Comparison of ENCODE assay signal across 8 cellular contexts in the genomic region with DNA sequence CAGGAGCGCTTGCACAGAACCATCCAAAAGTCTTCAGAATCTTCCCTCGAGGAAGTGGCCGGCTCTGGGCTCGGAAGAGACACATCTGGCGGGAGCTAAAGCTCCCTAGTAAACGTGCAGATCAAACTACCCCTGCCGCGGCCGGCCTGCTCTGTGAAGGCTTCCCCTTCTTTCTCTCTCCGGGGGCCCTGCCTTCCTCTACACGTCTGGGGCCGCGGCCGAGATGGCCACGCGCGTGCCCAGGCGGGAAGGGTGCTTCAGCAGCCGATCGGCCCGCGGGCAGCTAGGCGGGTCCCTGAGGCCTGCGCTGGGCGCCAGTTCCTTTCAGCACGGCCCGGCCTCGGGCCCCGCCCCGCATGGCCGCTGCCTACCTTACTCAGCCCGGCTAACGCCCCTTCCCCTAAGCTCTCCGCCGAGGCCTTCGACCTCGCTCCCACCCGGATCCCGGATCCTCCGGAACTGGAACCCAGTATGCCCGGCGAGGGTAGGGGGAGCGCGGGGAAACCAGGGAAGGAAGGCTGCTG. TPM values are rescaled to one million over a fixed set of nuclear protein-coding genes. Genes with fewer than 3 reads are reported as not detected.
A peak's percentile ranks its signal among the peaks of the same experiment; 100 is the strongest.
DNase-seq lines count a peak whose midpoint lies in the region; ATAC-seq, FAIRE-seq and TF ChIP-seq lines count a peak whose summit lies in the region.

No MANE protein-coding gene starts in this region.

- BruUV-seq in K562 (replicated peaks; lab: Mats Ljungman, UMichigan) = no TSS peak

- TF ChIP-seq EP300 in K562 (IDR thresholded peaks at IDR 0.05; ENCODE audit: low read length) = no peak

- in situ Hi-C loops in K562 (cut with MboI) = no loop called here

- peak; percentile 11 for ATAC-seq in activated CD4-positive, alpha-beta T cell treated with anti-CD3 and anti-CD28 coated beads for 36 hours
- ATAC-seq in HG02642 (IDR thresholded peaks at IDR 0.05; ENCODE audit: poor library complexity, unreplicated experiment) (peak; percentile 11), K562 (peak; percentile 13)

- no peaks in the 10 kb centered on the region for H3K9me1 ChIP-seq in K562 (ENCODE audit: control insufficient read depth, insufficient read depth, low read length)

- POLR2A ChIA-PET in activated CD4-positive, alpha-beta T cell treated with anti-CD3 and anti-CD28 coated beads for 36 hours (lab: Charles Lee) = interaction anchor here (0.8 to 1.2 kb wide), 2 partner anchors 94 to 170 kb away, joined by 3 to 4 read pairs; a partner anchor contains a TSS
- POLR2A ChIA-PET in K562 (lab: Yijun Ruan, JAX) = interaction anchor here (0.6 to 5.1 kb wide), 5 partner anchors 13 to 361 kb away, joined by 3 to 22 read pairs (median 3); a partner anchor contains a TSS

- H3K27ac ChIP-seq in K562 (ENCODE audit: extremely low read depth, low read depth, low read length) = peak overlapping the region; percentile 98

- peaks cover 26% of the 10 kb centered on the region for H3K36me3 Mint-ChIP-seq in activated CD4-positive, alpha-beta T cell treated with anti-CD3 and anti-CD28 coated beads for 36 hours (ENCODE audit: low read depth)

- H3K27ac Mint-ChIP-seq in activated CD4-positive, alpha-beta T cell treated with anti-CD3 and anti-CD28 coated beads for 36 hours = peak overlapping the region; percentile 93

- H3K27me3 ChIP-seq in K562 (ENCODE audit: control insufficient read depth in 2 of 2, insufficient read depth in 2 of 2, low read length in 2 of 2) (no peaks in the 10 kb centered on the region), kidney epithelial cell (ENCODE audit: control insufficient read depth, insufficient read depth, low read length) (no peaks in the 10 kb centered on the region)

- H3K36me3 ChIP-seq in K562 (ENCODE audit: control insufficient read depth, insufficient read depth, low read length) = peaks cover 55% of the 10 kb centered on the region
- H3K36me3 ChIP-seq in kidney epithelial cell (ENCODE audit: control insufficient read depth, insufficient read depth, low read length) = no peaks in the 10 kb centered on the region

- 1% methylated on average over 19 of the region's 44 CpGs for WGBS in K562 (ENCODE audit: insufficient coverage, low coverage, missing lambda C conversion rate)

- intact Hi-C loops in activated CD4-positive, alpha-beta T cell treated with anti-CD3 and anti-CD28 coated beads for 36 hours (cut with DNase I, micrococcal nuclease) = loop anchor here (1.0 to 5.0 kb wide), 12 partner anchors 40 to 338 kb away; a partner anchor contains a TSS
- intact Hi-C loops in K562 (cut with micrococcal nuclease) = no loop called here

- H3K27me3 Mint-ChIP-seq in activated CD4-positive, alpha-beta T cell treated with anti-CD3 and anti-CD28 coated beads for 36 hours = no peaks in the 10 kb centered on the region

- TF ChIP-seq POLR2A in K562 (conservative IDR thresholded peaks at IDR 0.05) (no peak), GM12891 (IDR thresholded peaks at IDR 0.05; ENCODE audit: low read depth, low read length) (no peak)

- TF ChIP-seq CTCF in K562 (IDR thresholded peaks at IDR 0.05 in 2 of 3, conservative IDR thresholded peaks at IDR 0.05 in 1 of 3; ENCODE audit: insufficient read depth in 2 of 3, low read depth in 1 of 3, low read length in 3 of 3) (no peak), kidney epithelial cell (IDR thresholded peaks at IDR 0.05; ENCODE audit: insufficient read depth, low read length, poor library complexity, severe bottlenecking) (no peak)

- DNase-seq in activated CD4-positive, alpha-beta T cell treated with anti-CD3 and anti-CD28 coated beads for 36 hours = peak; percentile 50
- DNase-seq in activated CD4-positive, alpha-beta T cell treated with anti-CD3 and anti-CD28 coated beads for 1 hour = no peak
- DNase-seq in NCI-H69 (lab: John Stamatoyannopoulos, UW) (peak; percentile 55), K562 (ENCODE audit: extremely low read depth in 1 of 4, low spot score in 3 of 4) (peak; percentile 16 to 80 (median 58)), kidney epithelial cell (ENCODE audit: low read depth) (no peak), GM12891 (ENCODE audit: insufficient read length, low spot score) (no peak)
- DNase-seq in stimulated activated CD8-positive, alpha-beta memory T cell treated with anti-CD3 and anti-CD28 coated beads, Interleukin-2, amount 100 ng/mL, for 48 hours (ENCODE audit: low read depth in 2 of 2) = peak; percentile 4 to 11

- H3K4me1 ChIP-seq in K562 (replicated peaks in 1 of 2; ENCODE audit: control insufficient read depth in 2 of 2, insufficient read depth in 2 of 2, low read length in 2 of 2) = peaks cover 20 to 31% of the 10 kb centered on the region in 2 experiments; a peak in 4 of 5 replicates

- H2AFZ ChIP-seq in K562 (ENCODE audit: low read depth, low read length) = peak overlapping the region; percentile 89

- peaks cover 15% of the 10 kb centered on the region for H4K20me1 ChIP-seq in K562 (replicated peaks; ENCODE audit: control insufficient read depth, insufficient read depth, low read length)

- H3K79me2 ChIP-seq in K562 (ENCODE audit: control insufficient read depth, insufficient read depth, low read length) = peaks cover 94% of the 10 kb centered on the region

- H3K4me1 Mint-ChIP-seq in activated CD4-positive, alpha-beta T cell treated with anti-CD3 and anti-CD28 coated beads for 36 hours = peaks cover 70% of the 10 kb centered on the region

- CTCF ChIA-PET in activated CD4-positive, alpha-beta T cell treated with anti-CD3 and anti-CD28 coated beads for 36 hours (lab: Charles Lee) = interaction anchor here (0.6 to 1.3 kb wide), 8 partner anchors 24 to 298 kb away, joined by 3 to 6 read pairs (median 3); no protein-coding TSS in a partner anchor
- CTCF ChIA-PET in K562 (lab: Yijun Ruan, JAX; ENCODE audit: low intra/inter-chr PET ratio) = no interaction called here

- peak overlapping the region; percentile 97 to 99 for H3K9ac ChIP-seq in K562 (ENCODE audit: insufficient read depth in 1 of 2, low read depth in 2 of 2, low read length in 2 of 2)

- peak overlapping the region; percentile 94 for H3K4me2 ChIP-seq in K562 (ENCODE audit: insufficient read depth, low read length)

- H3K9me3 Mint-ChIP-seq in activated CD4-positive, alpha-beta T cell treated with anti-CD3 and anti-CD28 coated beads for 36 hours (ENCODE audit: low read depth) = no peaks in the 10 kb centered on the region

- H3K4me3 ChIP-seq in K562 = peak overlapping the region; percentile 96
- H3K4me3 ChIP-seq in kidney epithelial cell (ENCODE audit: low read depth, low read length) = peak overlapping the region; percentile 76

- FAIRE-seq in K562 (lab: Jason Lieb, UNC) (no peak), GM12891 (lab: Jason Lieb, UNC) (no peak)

- TF ChIP-seq RAD21 in K562 (CRISPR knock-in tag; conservative IDR thresholded peaks at IDR 0.05 in 1 of 2, IDR thresholded peaks at IDR 0.05 in 1 of 2) = no peak

- H3K4me3 Mint-ChIP-seq in activated CD4-positive, alpha-beta T cell treated with anti-CD3 and anti-CD28 coated beads for 36 hours = peak overlapping the region; percentile 82

- no peaks in the 10 kb centered on the region for H3K9me3 ChIP-seq in K562 (replicated peaks; ENCODE audit: control insufficient read depth, insufficient read depth, low read depth, low read length)

TF ChIP-seq in GM12891, 5 proteins besides CTCF, POLR2A, EP300 and RAD21 (continues in another document):
- no peak for TF ChIP-seq POLR2AphosphoS5 (IDR thresholded peaks at IDR 0.05; ENCODE audit: low read depth, low read length)

RNA-seq across cellular contexts. Expression of a gene that starts 0.4 kb away (rescaled TPM):
- 10 to 100 TPM; 28.9 to 40.4 TPM for total RNA-seq in activated CD4-positive, alpha-beta T cell treated with anti-CD3 and anti-CD28 coated beads for 36 hours
- total RNA-seq in K562 (2011; cell fraction: chromatin; rRNA removed; ENCODE audit: low replicate concordance) = 22.4 and 35.6 TPM in 2 replicates
- 30.8 and 34.7 TPM in 2 replicates for total RNA-seq in K562 (2011; cell fraction: nucleolus; rRNA removed)
- 28.2 and 29.8 TPM in 2 replicates for total RNA-seq in K562 (2011; cell fraction: nucleoplasm; rRNA removed)
- total RNA-seq in K562 (2014; rRNA removed) (27.5 and 35.4 TPM in 2 replicates), K562 (2014; rRNA removed; fragmentation: Illumina TruSeq; extraction: Trizol) (9.4 and 12.0 TPM in 2 replicates), K562 (2015; rRNA removed; fragmentation: Illumina TruSeq; extraction: Trizol) (17.8 and 18.7 TPM in 2 replicates), K562 (2021) (28.3 and 30.0 TPM in 2 replicates), kidney epithelial cell (21.6 and 24.3 TPM in 2 replicates)
- polyA plus RNA-seq in K562 (2011; rRNA removed) (32.2 and 37.5 TPM in 2 replicates), K562 (2014; fragmentation: Illumina TruSeq; extraction: Trizol) (33.4 and 35.1 TPM in 2 replicates), K562 (2014; fragmentation: Nextera tagmentation; extraction: Ambion mirVana) (10 to 100 TPM; 17.4 to 31.9 TPM), K562 (2014; rRNA removed) (40.7 and 41.5 TPM in 2 replicates)
- 53.5 and 101 TPM in 2 replicates for polyA plus RNA-seq in K562 (2011; cell fraction: cytosol; rRNA removed)
- polyA plus RNA-seq in K562 (2011; cell fraction: nucleus; rRNA removed) = 22.5 and 25.5 TPM in 2 replicates
- polyA plus RNA-seq in K562 (2012) = 17.5 and 27.9 TPM in 2 replicates
- 16.0 and 21.8 TPM in 2 replicates for polyA minus RNA-seq in K562 (2011; rRNA and poly(A)+ RNA removed)
- 13.1 and 16.8 TPM in 2 replicates for polyA minus RNA-seq in K562 (2011; cell fraction: cytosol; rRNA and poly(A)+ RNA removed)
- 11.2 and 18.2 TPM in 2 replicates for polyA minus RNA-seq in K562 (2011; cell fraction: nucleus; rRNA and poly(A)+ RNA removed)
- 21.1 TPM for polyA plus RNA-seq in GM12891 (2012; ENCODE audit: low read depth, missing spikeins)

RNA-seq across cellular contexts. Expression of a gene that starts 39.7 kb away (rescaled TPM):
- total RNA-seq in activated CD4-positive, alpha-beta T cell treated with anti-CD3 and anti-CD28 coated beads for 36 hours = 1 to 10 TPM; 1.5 to 1.7 TPM
- 1.9 and 6.9 TPM in 2 replicates for total RNA-seq in K562 (2011; cell fraction: chromatin; rRNA removed; ENCODE audit: low replicate concordance)
- 5.3 and 5.5 TPM in 2 replicates for total RNA-seq in K562 (2011; cell fraction: nucleolus; rRNA removed)
- 3.2 and 3.4 TPM in 2 replicates for total RNA-seq in K562 (2011; cell fraction: nucleoplasm; rRNA removed)
- 2.3 and 2.9 TPM in 2 replicates for total RNA-seq in K562 (2014; rRNA removed)
- 0.55 and 0.61 TPM in 2 replicates for total RNA-seq in K562 (2014; rRNA removed; fragmentation: Illumina TruSeq; extraction: Trizol)
- 0.65 and 0.72 TPM in 2 replicates for total RNA-seq in K562 (2015; rRNA removed; fragmentation: Illumina TruSeq; extraction: Trizol)
- 5.4 TPM in 2 replicates for total RNA-seq in K562 (2021)
- 1.6 and 2.3 TPM in 2 replicates for polyA plus RNA-seq in K562 (2011; rRNA removed)
- 3.1 and 4.2 TPM in 2 replicates for polyA plus RNA-seq in K562 (2011; cell fraction: cytosol; rRNA removed)
- 1.5 and 2.5 TPM in 2 replicates for polyA plus RNA-seq in K562 (2011; cell fraction: nucleus; rRNA removed)
- 2.5 and 8.0 TPM in 2 replicates for polyA plus RNA-seq in K562 (2012)
- polyA plus RNA-seq in K562 (2014; fragmentation: Illumina TruSeq; extraction: Trizol) = 3.7 and 4.5 TPM in 2 replicates
- under 1 TPM; 0.24 to 0.52 TPM for polyA plus RNA-seq in K562 (2014; fragmentation: Nextera tagmentation; extraction: Ambion mirVana)
- polyA plus RNA-seq in K562 (2014; rRNA removed) = 3.7 and 4.2 TPM in 2 replicates
- polyA minus RNA-seq in K562 (2011; rRNA and poly(A)+ RNA removed) = 0.90 and 1.3 TPM in 2 replicates
- polyA minus RNA-seq in K562 (2011; cell fraction: cytosol; rRNA and poly(A)+ RNA removed) = 1.9 and 3.1 TPM in 2 replicates
- 2.3 and 2.9 TPM in 2 replicates for polyA minus RNA-seq in K562 (2011; cell fraction: nucleus; rRNA and poly(A)+ RNA removed)
- total RNA-seq in kidney epithelial cell = 15.2 and 16.8 TPM in 2 replicates
- polyA plus RNA-seq in GM12891 (2012; ENCODE audit: low read depth, missing spikeins) = 0.59 TPM

Comparison
In these comparisons a context has a peak if more than half of its experiments do, and no peak if none do; other contexts are left out.
1. DNase-seq: peak in activated CD4-positive, alpha-beta T cell treated with anti-CD3 and anti-CD28 coated beads for 36 hours (single experiment), NCI-H69 (single experiment), K562 (4 of 4) and stimulated activated CD8-positive, alpha-beta memory T cell treated with anti-CD3 and anti-CD28 coated beads, Interleukin-2, amount 100 ng/mL, for 48 hours (2 of 2); none in activated CD4-positive, alpha-beta T cell treated with anti-CD3 and anti-CD28 coated beads for 1 hour (single experiment), kidney epithelial cell (single experiment) and GM12891 (single experiment).
2. Peak in every context shown above with its lines, with median percentiles within 50 percentile points of each other: ATAC-seq.